Comparison of ENCODE assay signal across 1 cellular context in genomic region chr1:12057940-12058687, GRCh38.
TF ChIP-seq lines count a peak whose summit lies in the region.

No MANE protein-coding gene starts in this region.

TF ChIP-seq in HepG2, 621 proteins besides CTCF, POLR2A, EP300 and RAD21:
- TF ChIP-seq MAFK (conservative IDR thresholded peaks at IDR 0.05 in 1 of 2, IDR thresholded peaks at IDR 0.05 in 1 of 2; ENCODE audit: low read length in 2 of 2) (peak; percentile 54 to 56), ZNF816 (CRISPR knock-in tag; IDR thresholded peaks at IDR 0.05; ENCODE audit: borderline replicate concordance) (no peak), ZNF644 (CRISPR knock-in tag; IDR thresholded peaks at IDR 0.05; ENCODE audit: low read depth) (no peak), ARID5B (CRISPR knock-in tag; IDR thresholded peaks at IDR 0.05) (no peak), NR2C2 (CRISPR knock-in tag; IDR thresholded peaks at IDR 0.05; ENCODE audit: borderline replicate concordance) (no peak), ZNF660 (CRISPR knock-in tag; IDR thresholded peaks at IDR 0.05; ENCODE audit: borderline replicate concordance, low read depth) (no peak), POGK (CRISPR knock-in tag; conservative IDR thresholded peaks at IDR 0.05) (no peak), RBAK (CRISPR knock-in tag; IDR thresholded peaks at IDR 0.05) (no peak), XBP1 (CRISPR knock-in tag; IDR thresholded peaks at IDR 0.05) (no peak), ZNF44 (CRISPR knock-in tag; IDR thresholded peaks at IDR 0.05) (no peak), RBM22 (optimal IDR thresholded peaks at IDR 0.05; ENCODE audit: low read length) (no peak), ZNF616 (CRISPR knock-in tag; IDR thresholded peaks at IDR 0.05; ENCODE audit: low read depth) (no peak), ZNF205 (CRISPR knock-in tag; IDR thresholded peaks at IDR 0.05) (no peak), RFX1 (IDR thresholded peaks at IDR 0.05) (no peak), PITX1 (CRISPR knock-in tag; IDR thresholded peaks at IDR 0.05) (no peak), SNAPC4 (CRISPR knock-in tag; IDR thresholded peaks at IDR 0.05) (no peak), MAFF (IDR thresholded peaks at IDR 0.05; ENCODE audit: low read depth, low read length) (peak; percentile 45; the same call in 1 of the 2 replicates), ZNF557 (CRISPR knock-in tag; IDR thresholded peaks at IDR 0.05) (no peak)
